ENCODE assay signal across 24 cellular contexts in genomic region chr18:62398291-62398690, GRCh38.
DNase-seq lines count a peak whose midpoint lies in the region; ATAC-seq, FAIRE-seq and TF ChIP-seq lines count a peak whose summit lies in the region.
"Had no signal": no experiment of that assay in that cellular context is flagged by ENCODE, and none has a peak within 500 bp of the region (broad histone marks: within the 10 kb centered on the region; RNA-seq: fewer than 3 reads in every experiment).

No MANE protein-coding gene starts in this region.

- CTCF ChIA-PET in activated CD4-positive, alpha-beta memory T cell treated with anti-CD3 and anti-CD28 coated beads, Interleukin-2, amount 10 ng/mL, durations not matched to agents 7 days and 5 days (lab: Charles Lee): no interaction called here
- CTCF ChIA-PET in activated CD4-positive, alpha-beta memory T cell treated with anti-CD3 and anti-CD28 coated beads for 36 hours (lab: Charles Lee): interaction anchor here (1.0 kb wide), 1 partner anchor 23 kb away, joined by 4 read pairs; no protein-coding TSS in a partner anchor
- CTCF ChIA-PET in A549 (lab: Yijun Ruan, JAX): interaction anchor here (1.5 to 2.9 kb wide), 2 partner anchors 8 to 10 kb away, joined by 3 to 7 read pairs; no protein-coding TSS in a partner anchor
- CTCF ChIA-PET in H1 (lab: Charles Lee; ENCODE audit: partially characterized antibody): interaction anchor here (0.5 to 5.3 kb wide), 8 partner anchors 9 to 251 kb away, joined by 3 to 36 read pairs (median 4); no protein-coding TSS in a partner anchor

- intact Hi-C loops in activated CD4-positive, alpha-beta memory T cell treated with anti-CD3 and anti-CD28 coated beads for 36 hours (cut with micrococcal nuclease): no loop called here

- H3K4me1 ChIP-seq in A549 (peaks cover 8% of the 10 kb centered on the region; the same call in 1 of the 3 replicates), H1 (replicated peaks in 1 of 4; ENCODE audit: control insufficient read depth in 3 of 4, insufficient read depth in 4 of 4, low read length in 3 of 4) (peaks cover 3 to 6% (median 4%) of the 10 kb centered on the region in 4 experiments; a peak in 4 of 7 replicates)
- H3K4me1 ChIP-seq: BE2C had no signal

- H3K9me3 ChIP-seq in A549 (no peaks in the 10 kb centered on the region), H1 (ENCODE audit: insufficient read depth in 2 of 2, low read depth in 1 of 2, low read length in 1 of 2) (peaks cover 0 to 8% of the 10 kb centered on the region in 2 experiments; a peak in 1 of 4 replicates)
- H3K9me3 ChIP-seq: BE2C had no signal

- H4K5ac ChIP-seq in H1 (ENCODE audit: insufficient read length, low read depth, low read length): no peak overlapping the region

- H3K56ac ChIP-seq in H1 (replicated peaks; ENCODE audit: insufficient read length, low read depth, low read length): no peak overlapping the region

- H3K36me3 Mint-ChIP-seq in activated CD4-positive, alpha-beta memory T cell treated with anti-CD3 and anti-CD28 coated beads, Interleukin-2, amount 10 ng/mL, durations not matched to agents 7 days and 5 days (ENCODE audit: low read depth): no peaks in the 10 kb centered on the region
- no peaks in the 10 kb centered on the region for H3K36me3 Mint-ChIP-seq in activated CD4-positive, alpha-beta memory T cell treated with anti-CD3 and anti-CD28 coated beads for 36 hours
- no peaks in the 10 kb centered on the region for H3K36me3 Mint-ChIP-seq in activated T-helper 17 cell treated with anti-CD3 and anti-CD28 coated beads, Interleukin-2, amount 50 U/mL, for 72 hours (ENCODE audit: low read depth)
- H3K36me3 Mint-ChIP-seq in activated naive CD8-positive, alpha-beta T cell treated with anti-CD3 and anti-CD28 coated beads for 36 hours: no peaks in the 10 kb centered on the region
- H3K36me3 Mint-ChIP-seq: CD14-positive monocyte; CD8-positive, alpha-beta memory T cell had no signal

- H3K27me3 ChIP-seq in H1 (replicated peaks in 1 of 4; ENCODE audit: control insufficient read depth in 3 of 4, extremely low read depth in 1 of 4, insufficient read depth in 3 of 4, low read length in 3 of 4): no peaks in the 10 kb centered on the region
- H3K27me3 ChIP-seq: BE2C; BLaER1 treated with 17β-estradiol and CSF1 and Interleukin-3, amounts not matched to agents 10 nM and 100 nM had no signal

- H2BK12ac ChIP-seq in H1 (ENCODE audit: low read depth, low read length): no peak overlapping the region

- peak overlapping the region; percentile 10; the same call in 1 of the 2 replicates for H2AFZ ChIP-seq in H1 (ENCODE audit: low read length)

- no peaks in the 10 kb centered on the region for H3K27me3 Mint-ChIP-seq in activated CD4-positive, alpha-beta memory T cell treated with anti-CD3 and anti-CD28 coated beads, Interleukin-2, amount 10 ng/mL, durations not matched to agents 7 days and 5 days
- H3K27me3 Mint-ChIP-seq in activated CD4-positive, alpha-beta memory T cell treated with anti-CD3 and anti-CD28 coated beads for 36 hours: peaks cover 13% of the 10 kb centered on the region
- H3K27me3 Mint-ChIP-seq in activated T-helper 17 cell treated with anti-CD3 and anti-CD28 coated beads, Interleukin-2, amount 50 U/mL, for 72 hours: peaks cover 4% of the 10 kb centered on the region
- no peaks in the 10 kb centered on the region for H3K27me3 Mint-ChIP-seq in activated naive CD8-positive, alpha-beta T cell treated with anti-CD3 and anti-CD28 coated beads for 36 hours
- H3K27me3 Mint-ChIP-seq: CD4-positive, alpha-beta T cell had no signal

- no peak overlapping the region for H3K23ac ChIP-seq in H1 (ENCODE audit: insufficient read length)

- H2BK120ac ChIP-seq in H1 (replicated peaks; ENCODE audit: low read depth, low read length): no peak overlapping the region

- POLR2A ChIA-PET in activated CD4-positive, alpha-beta memory T cell treated with anti-CD3 and anti-CD28 coated beads, Interleukin-2, amount 10 ng/mL, durations not matched to agents 7 days and 5 days (lab: Charles Lee): interaction anchor here (1.2 kb wide), 2 partner anchors 23 to 126 kb away, joined by 4 read pairs; no protein-coding TSS in a partner anchor
- POLR2A ChIA-PET in activated CD4-positive, alpha-beta memory T cell treated with anti-CD3 and anti-CD28 coated beads for 36 hours (lab: Charles Lee): no interaction called here
- POLR2A ChIA-PET in A549 (lab: Yijun Ruan, JAX) (no interaction called here), H1 (lab: Charles Lee; ENCODE audit: partially characterized antibody) (no interaction called here)

- TF ChIP-seq POLR2A in A549 (IDR thresholded peaks at IDR 0.05; ENCODE audit: low read length): no peak
- TF ChIP-seq POLR2A in H1 (IDR thresholded peaks at IDR 0.05; ENCODE audit: control extremely low read depth in 1 of 2, low read depth in 2 of 2, low read length in 2 of 2): no peak

- TF ChIP-seq CTCF in A549 (IDR thresholded peaks at IDR 0.05) (no peak), H1 (IDR thresholded peaks at IDR 0.05; ENCODE audit: control extremely low read depth in 1 of 3, insufficient read depth in 1 of 3, low read depth in 1 of 3, low read length in 3 of 3) (no peak)

- no peak overlapping the region for H3K4me3 Mint-ChIP-seq in activated CD4-positive, alpha-beta memory T cell treated with anti-CD3 and anti-CD28 coated beads, Interleukin-2, amount 10 ng/mL, durations not matched to agents 7 days and 5 days
- H3K4me3 Mint-ChIP-seq in activated CD4-positive, alpha-beta memory T cell treated with anti-CD3 and anti-CD28 coated beads for 36 hours: no peak overlapping the region
- H3K4me3 Mint-ChIP-seq in activated T-helper 17 cell treated with anti-CD3 and anti-CD28 coated beads, Interleukin-2, amount 50 U/mL, for 72 hours: peak overlapping the region; percentile 60
- no peak overlapping the region for H3K4me3 Mint-ChIP-seq in activated naive CD8-positive, alpha-beta T cell treated with anti-CD3 and anti-CD28 coated beads for 36 hours
- H3K4me3 Mint-ChIP-seq: CD14-positive monocyte; CD4-positive, alpha-beta T cell; CD8-positive, alpha-beta memory T cell; H9 had no signal

- H3K27ac ChIP-seq in A549: no peak overlapping the region
- H3K27ac ChIP-seq in H1 (ENCODE audit: low read depth, low read length): no peak overlapping the region
- H3K27ac ChIP-seq: 22Rv1; BLaER1 treated with 17β-estradiol and CSF1 and Interleukin-3, amounts not matched to agents 10 nM and 100 nM had no signal

- peaks cover 13% of the 10 kb centered on the region for H3K9me3 Mint-ChIP-seq in activated CD4-positive, alpha-beta memory T cell treated with anti-CD3 and anti-CD28 coated beads, Interleukin-2, amount 10 ng/mL, durations not matched to agents 7 days and 5 days
- H3K9me3 Mint-ChIP-seq in activated CD4-positive, alpha-beta memory T cell treated with anti-CD3 and anti-CD28 coated beads for 36 hours: no peaks in the 10 kb centered on the region
- H3K9me3 Mint-ChIP-seq in activated T-helper 17 cell treated with anti-CD3 and anti-CD28 coated beads, Interleukin-2, amount 50 U/mL, for 72 hours: no peaks in the 10 kb centered on the region
- no peaks in the 10 kb centered on the region for H3K9me3 Mint-ChIP-seq in activated naive CD8-positive, alpha-beta T cell treated with anti-CD3 and anti-CD28 coated beads for 36 hours
- H3K9me3 Mint-ChIP-seq: CD4-positive, alpha-beta T cell had no signal

- 84% methylated on average over 6 of the region's 6 CpGs for WGBS in A549 (ENCODE audit: missing lambda C conversion rate)
- 86% methylated on average over 6 of the region's 6 CpGs; no CpG with 5 or more reads in 1 of the 2 experiments for WGBS in H1 (ENCODE audit: extremely low coverage in 1 of 2, insufficient coverage in 1 of 2, insufficient read length in 1 of 2, insufficient replicate concordance in 2 of 2, low coverage in 1 of 2, low lambda C conversion rate in 2 of 2, missing lambda C conversion rate in 1 of 2), 2 experiments

- H4K20me1 ChIP-seq in H1 (replicated peaks in 1 of 2; ENCODE audit: control insufficient read depth in 1 of 2, insufficient read depth in 2 of 2, low read length in 2 of 2): no peaks in the 10 kb centered on the region
- H4K20me1 ChIP-seq: BLaER1 treated with 17β-estradiol and CSF1 and Interleukin-3, amounts not matched to agents 10 nM and 100 nM had no signal

- no peak overlapping the region for H2BK15ac ChIP-seq in H1 (ENCODE audit: low read length)

- no peak overlapping the region for H3K14ac ChIP-seq in H1 (ENCODE audit: insufficient read length)

- TF ChIP-seq EP300 in A549 (IDR thresholded peaks at IDR 0.05): no peak
- no peak for TF ChIP-seq EP300 in H1 (IDR thresholded peaks at IDR 0.05; ENCODE audit: borderline replicate concordance in 1 of 2, low read depth in 2 of 2, low read length in 2 of 2)

- H4K8ac ChIP-seq in H1 (ENCODE audit: extremely low read depth, insufficient read depth, low read length): no peak overlapping the region

- peak overlapping the region; percentile 24 for H3K27ac Mint-ChIP-seq in activated CD4-positive, alpha-beta memory T cell treated with anti-CD3 and anti-CD28 coated beads, Interleukin-2, amount 10 ng/mL, durations not matched to agents 7 days and 5 days
- no peak overlapping the region for H3K27ac Mint-ChIP-seq in activated CD4-positive, alpha-beta memory T cell treated with anti-CD3 and anti-CD28 coated beads for 36 hours
- H3K27ac Mint-ChIP-seq in activated T-helper 17 cell treated with anti-CD3 and anti-CD28 coated beads, Interleukin-2, amount 50 U/mL, for 72 hours: peak overlapping the region; percentile 98
- no peak overlapping the region for H3K27ac Mint-ChIP-seq in activated naive CD8-positive, alpha-beta T cell treated with anti-CD3 and anti-CD28 coated beads for 36 hours
- H3K27ac Mint-ChIP-seq: CD4-positive, alpha-beta T cell; CD8-positive, alpha-beta memory T cell; H9 had no signal

- H2BK5ac ChIP-seq in H1 (ENCODE audit: low read depth, low read length): no peak overlapping the region

- H3K9ac ChIP-seq in H1 (replicated peaks in 1 of 4; ENCODE audit: extremely low read depth in 1 of 4, low read depth in 3 of 4, low read length in 3 of 4): no peak overlapping the region
- H3K9ac ChIP-seq: BLaER1 treated with 17β-estradiol and CSF1 and Interleukin-3, amounts not matched to agents 10 nM and 100 nM had no signal

- no peaks in the 10 kb centered on the region for H3K79me1 ChIP-seq in H1 (ENCODE audit: low read depth, low read length)

- no peak overlapping the region for H4K91ac ChIP-seq in H1 (replicated peaks; ENCODE audit: insufficient read length, low read length)

- H2AK5ac ChIP-seq in H1 (ENCODE audit: low read depth, low read length): no peak overlapping the region

- no peaks in the 10 kb centered on the region for H3K36me3 ChIP-seq in H1 (ENCODE audit: control insufficient read depth in 2 of 4, insufficient read depth in 4 of 4, low read length in 3 of 4)
- H3K36me3 ChIP-seq: BE2C; BLaER1 treated with 17β-estradiol and CSF1 and Interleukin-3, amounts not matched to agents 10 nM and 100 nM had no signal

- no peaks in the 10 kb centered on the region for H3K23me2 ChIP-seq in H1 (ENCODE audit: low read depth, low read length)

- no peak for ATAC-seq in A549
- ATAC-seq in activated T-helper 17 cell treated with anti-CD3 and anti-CD28 coated beads, Interleukin-2, amount 50 U/mL, for 72 hours (replicated peaks): no peak
- no peak for ATAC-seq in HG03095 (IDR thresholded peaks at IDR 0.05; ENCODE audit: unreplicated experiment)
- ATAC-seq: GM12878, HCT116 had no signal

- TF ChIP-seq RAD21 in A549 (conservative IDR thresholded peaks at IDR 0.05 in 1 of 2, IDR thresholded peaks at IDR 0.05 in 1 of 2): no peak
- no peak for TF ChIP-seq RAD21 in H1 (IDR thresholded peaks at IDR 0.05 in 1 of 2, conservative IDR thresholded peaks at IDR 0.05 in 1 of 2; ENCODE audit: low read depth in 2 of 2, low read length in 2 of 2)

- no peak for DNase-seq in activated CD4-positive, alpha-beta memory T cell treated with anti-CD3 and anti-CD28 coated beads, Interleukin-2, amount 10 ng/mL, durations not matched to agents 7 days and 5 days
- no peak for DNase-seq in activated CD4-positive, alpha-beta memory T cell treated with anti-CD3 and anti-CD28 coated beads for 36 hours
- DNase-seq in A549 (ENCODE audit: low read depth in 1 of 2, low spot score in 1 of 2) (no peak), H1 (ENCODE audit: low read depth in 1 of 2, low spot score in 2 of 2) (no peak), HTR-8/SVneo (ENCODE audit: insufficient read length, low spot score) (no peak)
- no peak for DNase-seq in activated naive CD8-positive, alpha-beta T cell treated with anti-CD3 and anti-CD28 coated beads for 36 hours
- DNase-seq: ACHN; AML-193; BE2C; CD4-positive, alpha-beta T cell; CD8-positive, alpha-beta memory T cell; DMS 273 treated with DMSO at 0.1 percent for 48 hours; DMS79; EL; GDM1; H9 had no signal

- H3K4me1 Mint-ChIP-seq in activated CD4-positive, alpha-beta memory T cell treated with anti-CD3 and anti-CD28 coated beads, Interleukin-2, amount 10 ng/mL, durations not matched to agents 7 days and 5 days: peaks cover 54% of the 10 kb centered on the region
- H3K4me1 Mint-ChIP-seq in activated CD4-positive, alpha-beta memory T cell treated with anti-CD3 and anti-CD28 coated beads for 36 hours (ENCODE audit: low read depth): peaks cover 27% of the 10 kb centered on the region
- peaks cover 34% of the 10 kb centered on the region for H3K4me1 Mint-ChIP-seq in activated T-helper 17 cell treated with anti-CD3 and anti-CD28 coated beads, Interleukin-2, amount 50 U/mL, for 72 hours
- peaks cover 4% of the 10 kb centered on the region for H3K4me1 Mint-ChIP-seq in activated naive CD8-positive, alpha-beta T cell treated with anti-CD3 and anti-CD28 coated beads for 36 hours
- H3K4me1 Mint-ChIP-seq: CD8-positive, alpha-beta memory T cell had no signal

- H3K79me2 ChIP-seq in H1 (ENCODE audit: control insufficient read depth in 1 of 2, insufficient read depth in 2 of 2, low read length in 2 of 2): no peaks in the 10 kb centered on the region

- FAIRE-seq in A549 (lab: Jason Lieb, UNC) (no peak), H1 (lab: Jason Lieb, UNC) (no peak), HTR-8/SVneo (lab: Jason Lieb, UNC) (no peak)
- FAIRE-seq: A204.1, GM12878 had no signal

- H3K4me3 ChIP-seq in A549 (no peak overlapping the region), H1 (ENCODE audit: extremely low read depth in 1 of 4, insufficient read depth in 2 of 4, low read depth in 3 of 4, low read length in 4 of 4) (no peak overlapping the region)
- H3K4me3 ChIP-seq: BLaER1 treated with 17β-estradiol and CSF1 and Interleukin-3, amounts not matched to agents 10 nM and 100 nM; GM12878 had no signal

- H2BK20ac ChIP-seq in H1 (ENCODE audit: low read length): no peak overlapping the region

- no peak overlapping the region for H3K18ac ChIP-seq in H1 (ENCODE audit: extremely low read depth, low read length)

- H3K4me2 ChIP-seq in A549 (no peak overlapping the region), H1 (ENCODE audit: insufficient read depth in 1 of 2, low read depth in 2 of 2, low read length in 2 of 2) (no peak overlapping the region)

- H3K4ac ChIP-seq in H1 (replicated peaks; ENCODE audit: insufficient read length, low read depth, low read length): no peak overlapping the region

Comparison
In these comparisons a context has a peak if more than half of its experiments do, and no peak if none do; other contexts are left out.
1. H3K27ac Mint-ChIP-seq: peak in activated CD4-positive, alpha-beta memory T cell treated with anti-CD3 and anti-CD28 coated beads, Interleukin-2, amount 10 ng/mL, durations not matched to agents 7 days and 5 days (single experiment) and activated T-helper 17 cell treated with anti-CD3 and anti-CD28 coated beads, Interleukin-2, amount 50 U/mL, for 72 hours (single experiment); none in activated CD4-positive, alpha-beta memory T cell treated with anti-CD3 and anti-CD28 coated beads for 36 hours (single experiment) and activated naive CD8-positive, alpha-beta T cell treated with anti-CD3 and anti-CD28 coated beads for 36 hours (single experiment).